In genomic region chr4:1318488-1319213, GRCh38 we compare ENCODE assay signal across 10 cellular contexts. TPM values are rescaled to one million over a fixed set of nuclear protein-coding genes. Genes with fewer than 3 reads are reported as not detected.
DNase-seq lines count a peak whose midpoint lies in the region; ATAC-seq and TF ChIP-seq lines count a peak whose summit lies in the region.
"Had no signal": no experiment of that assay in that cellular context is flagged by ENCODE, and none has a peak within 500 bp of the region (broad histone marks: within the 10 kb centered on the region; RNA-seq: fewer than 3 reads in every experiment).

No MANE protein-coding gene starts in this region.

- peak in 1 of 5 donors; percentile 28 for DNase-seq in CD4-positive, alpha-beta memory T cell
- no peak for DNase-seq in HFF-Myc (ENCODE audit: extremely low read depth, low read depth)
- DNase-seq in mammary epithelial cell = no peak
- DNase-seq in lower lobe of right lung = peak; percentile 22
- no peak for DNase-seq in ascending aorta (ENCODE audit: low spot score in 2 of 2)
- DNase-seq in KBM-7 = no peak
- DNase-seq: GDM1, NCI-H2171 treated with DMSO at 0.1 percent for 48 hours had no signal

- H3K79me2 ChIP-seq in mammary epithelial cell (ENCODE audit: insufficient read depth, low read length) = peaks cover 69% of the 10 kb centered on the region

- no peak overlapping the region for H3K4me3 Mint-ChIP-seq in CD4-positive, alpha-beta memory T cell

- ATAC-seq in lower lobe of right lung (peak in 1 of 2 donors; percentile 22), GM18517 (IDR thresholded peaks at IDR 0.05; ENCODE audit: unreplicated experiment) (no peak), GM18867 (IDR thresholded peaks at IDR 0.05; ENCODE audit: unreplicated experiment) (no peak)

- no peak overlapping the region for H2AFZ ChIP-seq in mammary epithelial cell (ENCODE audit: low read depth, low read length)

- WGBS in mammary epithelial cell (ENCODE audit: low coverage, missing lambda C conversion rate) = 74% methylated on average over 10 of the region's 18 CpGs

- in situ Hi-C loops in mammary epithelial cell (cut with MboI; ENCODE audit: low sequenced_read_pairs in 2 of 2) (no loop called here), KBM-7 (cut with MboI; ENCODE audit: low pct_unique_long_range_greater_than_20kb, low sequenced_read_pairs) (no loop called here)

- peaks cover 14 to 21% (median 19%) of the 10 kb centered on the region in 4 donors for H3K4me1 Mint-ChIP-seq in CD4-positive, alpha-beta memory T cell

- POLR2A ChIA-PET in CD4-positive, alpha-beta memory T cell (lab: Charles Lee; ENCODE audit: partially characterized antibody) = interaction anchor here (1.4 to 1.8 kb wide), 2 partner anchors 11 to 27 kb away, joined by 5 to 11 read pairs; no protein-coding TSS in a partner anchor

- BruUV-seq in mammary epithelial cell (replicated peaks; lab: Mats Ljungman, UMichigan) = no TSS peak

- H3K27ac ChIP-seq in CD4-positive, alpha-beta memory T cell (ENCODE audit: low read depth, low read length) = no peak overlapping the region
- H3K27ac ChIP-seq in mammary epithelial cell (ENCODE audit: insufficient read depth, low read depth, low read length) (no peak overlapping the region), lower lobe of right lung (no peak overlapping the region), ascending aorta (no peak overlapping the region)

- H3K4me3 ChIP-seq in CD4-positive, alpha-beta memory T cell (ENCODE audit: low read length in 2 of 2) = no peak overlapping the region
- H3K4me3 ChIP-seq in HFF-Myc (replicated peaks; ENCODE audit: low read depth, low read length) (no peak overlapping the region), mammary epithelial cell (replicated peaks in 1 of 3; ENCODE audit: insufficient read depth in 1 of 3, low read depth in 2 of 3, low read length in 3 of 3) (no peak overlapping the region), lower lobe of right lung (no peak overlapping the region), ascending aorta (no peak overlapping the region)

- CTCF ChIA-PET in CD4-positive, alpha-beta memory T cell (lab: Charles Lee; ENCODE audit: partially characterized antibody) = interaction anchor here (1.2 to 2.7 kb wide), 6 partner anchors 9 to 34 kb away, joined by 3 to 14 read pairs (median 6); partner anchors contain the start of gene UVSSA
- CTCF ChIA-PET in mammary epithelial cell (lab: Charles Lee; ENCODE audit: low non-redundant PET) = no interaction called here

- no peaks in the 10 kb centered on the region for H3K27me3 ChIP-seq in CD4-positive, alpha-beta memory T cell (ENCODE audit: insufficient read depth, low read length)
- H3K27me3 ChIP-seq in mammary epithelial cell (ENCODE audit: insufficient read depth, low read length) (no peaks in the 10 kb centered on the region), lower lobe of right lung (ENCODE audit: low read depth) (no peaks in the 10 kb centered on the region), ascending aorta (no peaks in the 10 kb centered on the region)

- H3K4me1 ChIP-seq in CD4-positive, alpha-beta memory T cell (ENCODE audit: insufficient read depth, low read length) = peaks cover 9% of the 10 kb centered on the region
- H3K4me1 ChIP-seq in mammary epithelial cell (ENCODE audit: insufficient read depth, low read length) (peaks cover 24% of the 10 kb centered on the region), lower lobe of right lung (no peaks in the 10 kb centered on the region), ascending aorta (peaks cover 0 to 6% of the 10 kb centered on the region in 2 donors)

- intact Hi-C loops in CD4-positive, alpha-beta memory T cell (cut with micrococcal nuclease) = loop anchor here (1.0 kb wide), 1 partner anchor 28 kb away; no protein-coding TSS in a partner anchor
- intact Hi-C loops in mammary epithelial cell (cut with micrococcal nuclease) = no loop called here
- intact Hi-C loops in lower lobe of right lung (cut with DNase I) = no loop called here
- intact Hi-C loops in ascending aorta (cut with DNase I) = no loop called here

- peaks cover 44% of the 10 kb centered on the region for H3K36me3 ChIP-seq in CD4-positive, alpha-beta memory T cell (ENCODE audit: insufficient read depth, low read length)
- H3K36me3 ChIP-seq in mammary epithelial cell (ENCODE audit: insufficient read depth, low read length) = peaks cover 15% of the 10 kb centered on the region
- H3K36me3 ChIP-seq in lower lobe of right lung = peaks cover 73% of the 10 kb centered on the region
- H3K36me3 ChIP-seq in ascending aorta = peaks cover 50 to 61% of the 10 kb centered on the region in 2 donors

- no peak overlapping the region for H3K9ac ChIP-seq in mammary epithelial cell (ENCODE audit: insufficient read depth, low read length)

- H3K9me3 Mint-ChIP-seq in CD4-positive, alpha-beta memory T cell = peaks cover 0 to 5% (median 0%) of the 10 kb centered on the region in 8 donors

- H3K36me3 Mint-ChIP-seq in CD4-positive, alpha-beta memory T cell = peaks cover 42 to 52% of the 10 kb centered on the region in 2 donors

- peak overlapping the region in 6 of 7 donors; percentile 35 to 77 (median 50) for H3K27ac Mint-ChIP-seq in CD4-positive, alpha-beta memory T cell

- peaks cover 2% of the 10 kb centered on the region for H4K20me1 ChIP-seq in mammary epithelial cell (ENCODE audit: insufficient read depth, low read length)

- no peaks in the 10 kb centered on the region for H3K27me3 Mint-ChIP-seq in CD4-positive, alpha-beta memory T cell

- no peaks in the 10 kb centered on the region for H3K9me3 ChIP-seq in CD4-positive, alpha-beta memory T cell (ENCODE audit: control insufficient read depth in 1 of 2, low read length in 2 of 2)
- H3K9me3 ChIP-seq in mammary epithelial cell (replicated peaks; ENCODE audit: insufficient read depth, low read length) (no peaks in the 10 kb centered on the region), lower lobe of right lung (no peaks in the 10 kb centered on the region), ascending aorta (no peaks in the 10 kb centered on the region)

- no peak overlapping the region for H3K4me2 ChIP-seq in mammary epithelial cell (ENCODE audit: insufficient read depth, low read depth, low read length)

- peak; percentile 53 for TF ChIP-seq CTCF in HFF-Myc (IDR thresholded peaks at IDR 0.05; ENCODE audit: low read depth, low read length, missing control alignments)
- peak; percentile 34 to 45 for TF ChIP-seq CTCF in mammary epithelial cell (conservative IDR thresholded peaks at IDR 0.05 in 1 of 2, IDR thresholded peaks at IDR 0.05 in 1 of 2; ENCODE audit: extremely low read depth in 1 of 2, insufficient read depth in 1 of 2, low read depth in 1 of 2, low read length in 2 of 2)
- TF ChIP-seq CTCF in lower lobe of right lung (IDR thresholded peaks at IDR 0.05) = peak; percentile 24
- peak in 1 of 3 experiments; percentile 14 for TF ChIP-seq CTCF in ascending aorta (IDR thresholded peaks at IDR 0.05)

- dilution Hi-C loops in mammary epithelial cell (cut with HindIII; ENCODE audit: low sequenced_read_pairs) = no loop called here

RNA-seq across cellular contexts. Expression of gene UVSSA, which starts 28.4 kb away (rescaled TPM):
- 10 to 100 TPM; 44.4 to 44.6 TPM for total RNA-seq in CD4-positive, alpha-beta memory T cell
- 1 to 10 TPM; 2.4 to 6.8 TPM for polyA plus RNA-seq in CD4-positive, alpha-beta memory T cell
- 10 to 100 TPM; 11.8 to 33.2 TPM for total RNA-seq in mammary epithelial cell
- polyA plus RNA-seq in mammary epithelial cell = 6.2 TPM
- polyA minus RNA-seq in mammary epithelial cell = 5.6 TPM
- 27.9 TPM for total RNA-seq in lower lobe of right lung
- total RNA-seq in ascending aorta = 56.9 TPM

RNA-seq across cellular contexts. Expression of gene MAEA, which starts 29.0 kb away (rescaled TPM):
- total RNA-seq in CD4-positive, alpha-beta memory T cell = 100 to 1,000 TPM; 101 to 106 TPM
- 10 to 100 TPM; 54.1 to 70.9 TPM for polyA plus RNA-seq in CD4-positive, alpha-beta memory T cell
- 100 to 1,000 TPM in 1 of 2 donors, 10 to 100 TPM in 1; 80.4 to 109 TPM for total RNA-seq in mammary epithelial cell
- polyA plus RNA-seq in mammary epithelial cell = 120 TPM
- polyA minus RNA-seq in mammary epithelial cell = 86.1 TPM
- 65.8 TPM for total RNA-seq in lower lobe of right lung
- 56.3 TPM for total RNA-seq in ascending aorta
